Comparison of ENCODE assay signal across 1 cellular context in the genomic region with DNA sequence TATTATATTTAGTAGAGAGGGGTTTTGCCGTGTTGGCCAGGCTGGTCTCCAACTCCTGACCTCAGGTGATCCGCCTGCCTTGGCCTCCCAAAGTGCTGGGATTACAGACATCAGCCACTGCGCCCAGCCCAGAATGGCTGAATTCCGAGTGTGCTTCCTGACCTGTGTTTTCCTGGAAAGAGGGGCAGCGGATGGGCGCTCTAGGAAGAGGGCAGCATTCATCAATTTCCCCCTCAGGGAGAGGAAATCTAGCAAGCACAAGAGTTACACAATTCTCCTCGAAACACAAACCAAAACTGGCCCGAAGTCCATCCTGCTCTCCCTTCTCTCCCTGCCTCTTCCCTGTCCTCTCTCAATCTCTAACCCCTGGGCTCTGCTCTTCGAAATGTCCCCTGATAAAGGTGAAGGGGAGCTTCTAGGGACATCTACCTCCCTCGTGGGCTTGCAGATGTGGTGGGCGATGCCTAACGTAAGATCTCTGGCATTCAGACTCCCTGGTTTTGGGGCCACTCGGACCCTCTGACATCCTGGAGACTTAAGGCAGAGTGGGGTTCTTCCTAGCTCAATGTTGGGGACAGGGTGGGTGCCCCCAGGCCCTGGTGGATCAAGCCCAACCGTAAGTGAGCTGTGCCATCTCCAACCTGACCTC.
TF ChIP-seq lines count a peak whose summit lies in the region.

No MANE protein-coding gene starts in this region.

TF ChIP-seq in HepG2, 621 proteins besides CTCF, POLR2A, EP300 and RAD21 (continued from another document and continues in another):
- TF ChIP-seq, protein P1, sequence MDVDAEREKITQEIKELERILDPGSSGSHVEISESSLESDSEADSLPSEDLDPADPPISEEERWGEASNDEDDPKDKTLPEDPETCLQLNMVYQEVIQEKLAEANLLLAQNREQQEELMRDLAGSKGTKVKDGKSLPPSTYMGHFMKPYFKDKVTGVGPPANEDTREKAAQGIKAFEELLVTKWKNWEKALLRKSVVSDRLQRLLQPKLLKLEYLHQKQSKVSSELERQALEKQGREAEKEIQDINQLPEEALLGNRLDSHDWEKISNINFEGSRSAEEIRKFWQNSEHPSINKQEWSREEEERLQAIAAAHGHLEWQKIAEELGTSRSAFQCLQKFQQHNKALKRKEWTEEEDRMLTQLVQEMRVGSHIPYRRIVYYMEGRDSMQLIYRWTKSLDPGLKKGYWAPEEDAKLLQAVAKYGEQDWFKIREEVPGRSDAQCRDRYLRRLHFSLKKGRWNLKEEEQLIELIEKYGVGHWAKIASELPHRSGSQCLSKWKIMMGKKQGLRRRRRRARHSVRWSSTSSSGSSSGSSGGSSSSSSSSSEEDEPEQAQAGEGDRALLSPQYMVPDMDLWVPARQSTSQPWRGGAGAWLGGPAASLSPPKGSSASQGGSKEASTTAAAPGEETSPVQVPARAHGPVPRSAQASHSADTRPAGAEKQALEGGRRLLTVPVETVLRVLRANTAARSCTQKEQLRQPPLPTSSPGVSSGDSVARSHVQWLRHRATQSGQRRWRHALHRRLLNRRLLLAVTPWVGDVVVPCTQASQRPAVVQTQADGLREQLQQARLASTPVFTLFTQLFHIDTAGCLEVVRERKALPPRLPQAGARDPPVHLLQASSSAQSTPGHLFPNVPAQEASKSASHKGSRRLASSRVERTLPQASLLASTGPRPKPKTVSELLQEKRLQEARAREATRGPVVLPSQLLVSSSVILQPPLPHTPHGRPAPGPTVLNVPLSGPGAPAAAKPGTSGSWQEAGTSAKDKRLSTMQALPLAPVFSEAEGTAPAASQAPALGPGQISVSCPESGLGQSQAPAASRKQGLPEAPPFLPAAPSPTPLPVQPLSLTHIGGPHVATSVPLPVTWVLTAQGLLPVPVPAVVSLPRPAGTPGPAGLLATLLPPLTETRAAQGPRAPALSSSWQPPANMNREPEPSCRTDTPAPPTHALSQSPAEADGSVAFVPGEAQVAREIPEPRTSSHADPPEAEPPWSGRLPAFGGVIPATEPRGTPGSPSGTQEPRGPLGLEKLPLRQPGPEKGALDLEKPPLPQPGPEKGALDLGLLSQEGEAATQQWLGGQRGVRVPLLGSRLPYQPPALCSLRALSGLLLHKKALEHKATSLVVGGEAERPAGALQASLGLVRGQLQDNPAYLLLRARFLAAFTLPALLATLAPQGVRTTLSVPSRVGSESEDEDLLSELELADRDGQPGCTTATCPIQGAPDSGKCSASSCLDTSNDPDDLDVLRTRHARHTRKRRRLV (CRISPR knock-in tag; IDR thresholded peaks at IDR 0.05): no peak
- TF ChIP-seq WIZ (CRISPR knock-in tag; IDR thresholded peaks at IDR 0.05) (peak; percentile 49; the same call in 1 of the 2 replicates), TEAD2 (CRISPR knock-in tag; IDR thresholded peaks at IDR 0.05) (no peak), MTA3 (CRISPR knock-in tag; IDR thresholded peaks at IDR 0.05) (no peak), ZIK1 (CRISPR knock-in tag; IDR thresholded peaks at IDR 0.05; ENCODE audit: borderline replicate concordance, low read depth) (no peak), NFRKB (IDR thresholded peaks at IDR 0.05) (no peak), NCOA5 (CRISPR knock-in tag; IDR thresholded peaks at IDR 0.05) (0 out of 2 replicates have a peak, but pooled peaks have one; percentile 28), SCMH1 (CRISPR knock-in tag; IDR thresholded peaks at IDR 0.05; ENCODE audit: borderline replicate concordance) (no peak), ARNT (IDR thresholded peaks at IDR 0.05) (no peak), KLF16 (CRISPR knock-in tag; IDR thresholded peaks at IDR 0.05) (peak in 1 of 2 experiments; percentile 67; a peak in 1 of 4 replicates), EEA1 (CRISPR knock-in tag; IDR thresholded peaks at IDR 0.05; ENCODE audit: borderline replicate concordance) (no peak), ZNF460 (CRISPR knock-in tag; IDR thresholded peaks at IDR 0.05; ENCODE audit: borderline replicate concordance) (peak; percentile 41; the same call in 1 of the 2 replicates), RBM22 (optimal IDR thresholded peaks at IDR 0.05; ENCODE audit: low read length) (no peak), ZNF17 (CRISPR knock-in tag; IDR thresholded peaks at IDR 0.05) (no peak), ZNF274 (CRISPR knock-in tag; IDR thresholded peaks at IDR 0.05) (no peak), SOX6 (IDR thresholded peaks at IDR 0.05) (no peak), SOX6 (CRISPR knock-in tag; IDR thresholded peaks at IDR 0.05) (peak; percentile 81), NR1H2 (CRISPR knock-in tag; IDR thresholded peaks at IDR 0.05; ENCODE audit: borderline replicate concordance, low read depth) (no peak), HOXD1 (CRISPR knock-in tag; IDR thresholded peaks at IDR 0.05) (peak; percentile 92; the same call in 1 of the 2 replicates), TP53 (CRISPR knock-in tag; conservative IDR thresholded peaks at IDR 0.05) (peak; percentile 48; the same call in 1 of the 2 replicates), HOXA7 (CRISPR knock-in tag; IDR thresholded peaks at IDR 0.05) (no peak), HNRNPLL (IDR thresholded peaks at IDR 0.05; ENCODE audit: low read depth, low read length, poor library complexity, severe bottlenecking) (no peak), ZNF780A (CRISPR knock-in tag; IDR thresholded peaks at IDR 0.05) (no peak)
- TF ChIP-seq, protein P2, sequence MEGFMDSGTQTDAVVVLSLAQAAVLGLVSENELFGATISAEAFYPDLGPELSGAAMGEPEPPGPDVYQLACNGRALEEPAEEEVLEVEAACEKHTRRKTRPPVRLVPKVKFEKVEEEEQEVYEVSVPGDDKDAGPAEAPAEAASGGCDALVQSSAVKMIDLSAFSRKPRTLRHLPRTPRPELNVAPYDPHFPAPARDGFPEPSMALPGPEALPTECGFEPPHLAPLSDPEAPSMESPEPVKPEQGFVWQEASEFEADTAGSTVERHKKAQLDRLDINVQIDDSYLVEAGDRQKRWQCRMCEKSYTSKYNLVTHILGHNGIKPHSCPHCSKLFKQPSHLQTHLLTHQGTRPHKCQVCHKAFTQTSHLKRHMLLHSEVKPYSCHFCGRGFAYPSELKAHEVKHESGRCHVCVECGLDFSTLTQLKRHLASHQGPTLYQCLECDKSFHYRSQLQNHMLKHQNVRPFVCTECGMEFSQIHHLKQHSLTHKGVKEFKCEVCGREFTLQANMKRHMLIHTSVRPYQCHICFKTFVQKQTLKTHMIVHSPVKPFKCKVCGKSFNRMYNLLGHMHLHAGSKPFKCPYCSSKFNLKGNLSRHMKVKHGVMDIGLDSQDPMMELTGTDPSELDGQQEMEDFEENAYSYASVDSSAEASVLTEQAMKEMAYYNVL (CRISPR knock-in tag; IDR thresholded peaks at IDR 0.05; ENCODE audit: borderline replicate concordance): peak; percentile 72; the same call in 1 of the 2 replicates
- TF ChIP-seq, protein P3, sequence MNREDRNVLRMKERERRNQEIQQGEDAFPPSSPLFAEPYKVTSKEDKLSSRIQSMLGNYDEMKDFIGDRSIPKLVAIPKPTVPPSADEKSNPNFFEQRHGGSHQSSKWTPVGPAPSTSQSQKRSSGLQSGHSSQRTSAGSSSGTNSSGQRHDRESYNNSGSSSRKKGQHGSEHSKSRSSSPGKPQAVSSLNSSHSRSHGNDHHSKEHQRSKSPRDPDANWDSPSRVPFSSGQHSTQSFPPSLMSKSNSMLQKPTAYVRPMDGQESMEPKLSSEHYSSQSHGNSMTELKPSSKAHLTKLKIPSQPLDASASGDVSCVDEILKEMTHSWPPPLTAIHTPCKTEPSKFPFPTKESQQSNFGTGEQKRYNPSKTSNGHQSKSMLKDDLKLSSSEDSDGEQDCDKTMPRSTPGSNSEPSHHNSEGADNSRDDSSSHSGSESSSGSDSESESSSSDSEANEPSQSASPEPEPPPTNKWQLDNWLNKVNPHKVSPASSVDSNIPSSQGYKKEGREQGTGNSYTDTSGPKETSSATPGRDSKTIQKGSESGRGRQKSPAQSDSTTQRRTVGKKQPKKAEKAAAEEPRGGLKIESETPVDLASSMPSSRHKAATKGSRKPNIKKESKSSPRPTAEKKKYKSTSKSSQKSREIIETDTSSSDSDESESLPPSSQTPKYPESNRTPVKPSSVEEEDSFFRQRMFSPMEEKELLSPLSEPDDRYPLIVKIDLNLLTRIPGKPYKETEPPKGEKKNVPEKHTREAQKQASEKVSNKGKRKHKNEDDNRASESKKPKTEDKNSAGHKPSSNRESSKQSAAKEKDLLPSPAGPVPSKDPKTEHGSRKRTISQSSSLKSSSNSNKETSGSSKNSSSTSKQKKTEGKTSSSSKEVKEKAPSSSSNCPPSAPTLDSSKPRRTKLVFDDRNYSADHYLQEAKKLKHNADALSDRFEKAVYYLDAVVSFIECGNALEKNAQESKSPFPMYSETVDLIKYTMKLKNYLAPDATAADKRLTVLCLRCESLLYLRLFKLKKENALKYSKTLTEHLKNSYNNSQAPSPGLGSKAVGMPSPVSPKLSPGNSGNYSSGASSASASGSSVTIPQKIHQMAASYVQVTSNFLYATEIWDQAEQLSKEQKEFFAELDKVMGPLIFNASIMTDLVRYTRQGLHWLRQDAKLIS (CRISPR knock-in tag; IDR thresholded peaks at IDR 0.05): no peak
- TF ChIP-seq, protein P4, sequence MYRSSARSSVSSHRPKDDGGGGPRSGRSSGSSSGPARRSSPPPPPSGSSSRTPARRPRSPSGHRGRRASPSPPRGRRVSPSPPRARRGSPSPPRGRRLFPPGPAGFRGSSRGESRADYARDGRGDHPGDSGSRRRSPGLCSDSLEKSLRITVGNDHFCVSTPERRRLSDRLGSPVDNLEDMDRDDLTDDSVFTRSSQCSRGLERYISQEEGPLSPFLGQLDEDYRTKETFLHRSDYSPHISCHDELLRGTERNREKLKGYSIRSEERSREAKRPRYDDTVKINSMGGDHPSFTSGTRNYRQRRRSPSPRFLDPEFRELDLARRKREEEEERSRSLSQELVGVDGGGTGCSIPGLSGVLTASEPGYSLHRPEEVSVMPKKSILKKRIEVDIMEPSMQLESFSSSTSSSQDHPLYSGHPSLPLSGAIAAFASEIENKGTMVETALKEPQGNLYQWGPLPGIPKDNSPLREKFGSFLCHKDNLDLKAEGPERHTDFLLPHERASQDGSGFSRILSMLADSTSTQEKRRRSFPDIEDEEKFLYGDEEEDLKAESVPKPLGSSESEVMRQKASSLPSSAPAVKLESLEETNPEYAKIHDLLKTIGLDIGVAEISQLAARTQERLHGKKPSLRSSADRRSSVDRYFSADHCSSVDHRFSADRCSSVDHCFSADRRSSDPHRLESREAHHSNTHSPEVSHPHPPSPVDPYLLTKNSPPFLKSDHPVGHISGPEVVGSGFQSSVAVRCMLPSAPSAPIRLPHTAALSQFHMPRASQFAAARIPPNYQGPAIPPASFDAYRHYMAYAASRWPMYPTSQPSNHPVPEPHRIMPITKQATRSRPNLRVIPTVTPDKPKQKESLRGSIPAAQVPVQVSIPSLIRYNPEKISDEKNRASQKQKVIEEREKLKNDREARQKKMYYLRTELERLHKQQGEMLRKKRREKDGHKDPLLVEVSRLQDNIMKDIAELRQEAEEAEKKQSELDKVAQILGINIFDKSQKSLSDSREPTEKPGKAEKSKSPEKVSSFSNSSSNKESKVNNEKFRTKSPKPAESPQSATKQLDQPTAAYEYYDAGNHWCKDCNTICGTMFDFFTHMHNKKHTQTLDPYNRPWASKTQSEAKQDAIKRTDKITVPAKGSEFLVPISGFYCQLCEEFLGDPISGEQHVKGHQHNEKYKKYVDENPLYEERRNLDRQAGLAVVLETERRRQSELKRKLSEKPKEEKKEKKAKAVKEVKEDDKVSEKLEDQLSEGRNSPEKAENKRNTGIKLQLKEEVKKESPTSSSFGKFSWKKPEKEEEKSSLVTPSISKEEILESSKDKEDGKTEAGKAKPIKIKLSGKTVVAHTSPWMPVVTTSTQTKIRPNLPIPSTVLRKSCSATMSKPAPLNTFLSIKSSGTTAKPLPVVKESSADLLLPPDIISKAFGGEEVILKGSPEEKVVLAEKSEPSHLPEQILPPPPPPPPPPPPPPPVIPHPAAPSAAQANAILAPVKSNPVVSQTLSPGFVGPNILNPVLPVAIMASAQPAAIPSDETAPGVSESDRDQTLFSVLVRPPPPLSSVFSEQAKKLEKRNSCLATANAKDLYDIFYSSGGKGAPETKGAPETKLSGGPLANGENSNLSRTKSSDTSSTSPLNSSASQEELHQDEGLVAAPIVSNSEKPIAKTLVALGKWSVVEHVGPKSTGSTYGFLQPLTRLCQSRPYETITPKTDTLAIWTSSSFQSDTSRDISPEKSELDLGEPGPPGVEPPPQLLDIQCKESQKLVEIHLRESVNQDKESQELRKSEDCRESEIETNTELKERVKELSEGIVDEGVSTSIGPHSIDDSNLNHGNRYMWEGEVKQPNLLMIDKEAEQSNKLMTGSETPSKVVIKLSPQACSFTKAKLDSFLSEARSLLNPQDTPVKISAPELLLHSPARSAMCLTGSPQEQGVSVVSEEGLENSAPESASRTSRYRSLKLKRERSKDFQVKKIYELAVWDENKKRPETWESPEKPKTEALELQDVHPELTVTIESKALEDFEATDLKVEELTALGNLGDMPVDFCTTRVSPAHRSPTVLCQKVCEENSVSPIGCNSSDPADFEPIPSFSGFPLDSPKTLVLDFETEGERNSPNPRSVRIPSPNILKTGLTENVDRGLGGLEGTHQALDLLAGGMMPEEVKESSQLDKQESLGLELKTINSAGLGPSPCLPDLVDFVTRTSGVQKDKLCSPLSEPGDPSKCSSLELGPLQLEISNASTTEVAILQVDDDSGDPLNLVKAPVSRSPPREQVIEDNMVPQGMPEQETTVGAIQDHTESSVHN (CRISPR knock-in tag; IDR thresholded peaks at IDR 0.05): no peak
- TF ChIP-seq, protein P5, sequence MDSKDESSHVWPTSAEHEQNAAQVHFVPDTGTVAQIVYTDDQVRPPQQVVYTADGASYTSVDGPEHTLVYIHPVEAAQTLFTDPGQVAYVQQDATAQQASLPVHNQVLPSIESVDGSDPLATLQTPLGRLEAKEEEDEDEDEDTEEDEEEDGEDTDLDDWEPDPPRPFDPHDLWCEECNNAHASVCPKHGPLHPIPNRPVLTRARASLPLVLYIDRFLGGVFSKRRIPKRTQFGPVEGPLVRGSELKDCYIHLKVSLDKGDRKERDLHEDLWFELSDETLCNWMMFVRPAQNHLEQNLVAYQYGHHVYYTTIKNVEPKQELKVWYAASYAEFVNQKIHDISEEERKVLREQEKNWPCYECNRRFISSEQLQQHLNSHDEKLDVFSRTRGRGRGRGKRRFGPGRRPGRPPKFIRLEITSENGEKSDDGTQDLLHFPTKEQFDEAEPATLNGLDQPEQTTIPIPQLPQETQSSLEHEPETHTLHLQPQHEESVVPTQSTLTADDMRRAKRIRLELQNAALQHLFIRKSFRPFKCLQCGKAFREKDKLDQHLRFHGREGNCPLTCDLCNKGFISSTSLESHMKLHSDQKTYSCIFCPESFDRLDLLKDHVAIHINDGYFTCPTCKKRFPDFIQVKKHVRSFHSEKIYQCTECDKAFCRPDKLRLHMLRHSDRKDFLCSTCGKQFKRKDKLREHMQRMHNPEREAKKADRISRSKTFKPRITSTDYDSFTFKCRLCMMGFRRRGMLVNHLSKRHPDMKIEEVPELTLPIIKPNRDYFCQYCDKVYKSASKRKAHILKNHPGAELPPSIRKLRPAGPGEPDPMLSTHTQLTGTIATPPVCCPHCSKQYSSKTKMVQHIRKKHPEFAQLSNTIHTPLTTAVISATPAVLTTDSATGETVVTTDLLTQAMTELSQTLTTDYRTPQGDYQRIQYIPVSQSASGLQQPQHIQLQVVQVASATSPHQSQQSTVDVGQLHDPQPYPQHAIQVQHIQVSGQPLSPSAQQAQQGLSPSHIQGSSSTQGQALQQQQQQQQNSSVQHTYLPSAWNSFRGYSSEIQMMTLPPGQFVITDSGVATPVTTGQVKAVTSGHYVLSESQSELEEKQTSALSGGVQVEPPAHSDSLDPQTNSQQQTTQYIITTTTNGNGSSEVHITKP (CRISPR knock-in tag; IDR thresholded peaks at IDR 0.05; ENCODE audit: low read depth): no peak
- TF ChIP-seq, protein P6, sequence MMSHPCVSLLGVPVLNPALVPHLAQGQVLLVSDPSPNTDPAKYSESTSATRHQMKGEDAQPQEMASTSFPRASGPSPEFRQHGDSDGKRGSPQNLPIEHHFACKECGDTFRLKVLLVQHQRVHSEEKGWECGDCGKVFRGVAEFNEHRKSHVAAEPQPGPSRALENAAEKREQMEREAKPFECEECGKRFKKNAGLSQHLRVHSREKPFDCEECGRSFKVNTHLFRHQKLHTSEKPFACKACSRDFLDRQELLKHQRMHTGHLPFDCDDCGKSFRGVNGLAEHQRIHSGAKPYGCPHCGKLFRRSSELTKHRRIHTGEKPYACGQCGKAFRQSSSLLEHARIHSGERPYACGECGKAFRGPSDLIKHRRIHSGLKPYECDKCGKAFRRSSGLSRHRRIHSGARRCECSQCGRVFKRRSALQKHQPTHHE (CRISPR knock-in tag; IDR thresholded peaks at IDR 0.05; ENCODE audit: borderline replicate concordance): 0 out of 2 replicates have a peak, but pooled peaks have one; percentile 30
